ENCODE assay signal across 8 cellular contexts in genomic region chr6:150599199-150600002, GRCh38. TPM values are rescaled to one million over a fixed set of nuclear protein-coding genes. Genes with fewer than 3 reads are reported as not detected.
A peak's percentile ranks its signal among the peaks of the same experiment; 100 is the strongest.
DNase-seq lines count a peak whose midpoint lies in the region; ATAC-seq and TF ChIP-seq lines count a peak whose summit lies in the region.

Gene PLEKHG1 (plus strand): TSS chr6:150599885. CDS start chr6:150733682, 133,797 bp downstream.

- no peaks in the 10 kb centered on the region for H3K9me3 Mint-ChIP-seq in activated naive CD4-positive, alpha-beta T cell treated with anti-CD3 and anti-CD28 coated beads, Interleukin-2, amount 10 ng/mL, durations not matched to agents 7 days and 5 days

- TF ChIP-seq CTCF in BJ (IDR thresholded peaks at IDR 0.05; ENCODE audit: insufficient read depth, low read depth, low read length) = no peak
- TF ChIP-seq CTCF in RWPE2 (IDR thresholded peaks at IDR 0.05; ENCODE audit: poor library complexity, severe bottlenecking) = no peak
- no peak for TF ChIP-seq CTCF in omental fat pad (IDR thresholded peaks at IDR 0.05)
- TF ChIP-seq CTCF in upper lobe of left lung (IDR thresholded peaks at IDR 0.05) = no peak

- CTCF ChIA-PET in BJ (lab: Yijun Ruan, JAX) = no interaction called here
- CTCF ChIA-PET in activated naive CD4-positive, alpha-beta T cell treated with anti-CD3 and anti-CD28 coated beads, Interleukin-2, amount 10 ng/mL, durations not matched to agents 7 days and 5 days (lab: Charles Lee) = interaction anchor here (0.8 to 1.5 kb wide), 2 partner anchors 11 to 182 kb away, joined by 3 to 4 read pairs; no protein-coding TSS in a partner anchor

- ATAC-seq in HG03354 (IDR thresholded peaks at IDR 0.05; ENCODE audit: poor library complexity, severe bottlenecking, unreplicated experiment) (peak; percentile 77), RWPE2 (ENCODE audit: low read depth) (peak; percentile 87), omental fat pad (ENCODE audit: low FRiP score) (peak; percentile 83), upper lobe of left lung (ENCODE audit: low FRiP score in 2 of 2) (peak; percentile 87 to 96)

- POLR2A ChIA-PET in BJ (lab: Charles Lee) = no interaction called here

- peak within 1 kb of the TSS; percentile 79 for H3K4me3 Mint-ChIP-seq in activated naive CD4-positive, alpha-beta T cell treated with anti-CD3 and anti-CD28 coated beads, Interleukin-2, amount 10 ng/mL, durations not matched to agents 7 days and 5 days

- WGBS in upper lobe of left lung, 2 donors = 11 to 21% methylated on average over 31 to 36 of the region's 53 CpGs

- peaks cover 20% of the 10 kb centered on the region for H3K27me3 ChIP-seq in BJ (ENCODE audit: control insufficient read depth, insufficient read depth, low read length)
- H3K27me3 ChIP-seq in RWPE2 (ENCODE audit: insufficient read depth, poor library complexity, severe bottlenecking) = no peaks in the 10 kb centered on the region
- peaks cover 0 to 10% (median 0%) of the 10 kb centered on the region in 4 donors for H3K27me3 ChIP-seq in upper lobe of left lung

- no peak for TF ChIP-seq EP300 in upper lobe of left lung (IDR thresholded peaks at IDR 0.05)

- DNase-seq in BJ (ENCODE audit: low read depth) (no peak), GM19240 (ENCODE audit: insufficient read length, low spot score) (peak; percentile 45), RWPE2 (ENCODE audit: low spot score) (no peak), glomerular visceral epithelial cell (ENCODE audit: extremely low spot score) (peak; percentile 57), omental fat pad (ENCODE audit: low spot score) (no peak), upper lobe of left lung (peak; percentile 77 to 95)
- DNase-seq in activated naive CD4-positive, alpha-beta T cell treated with anti-CD3 and anti-CD28 coated beads, Interleukin-2, amount 10 ng/mL, durations not matched to agents 7 days and 5 days = peak; percentile 69

- peak within 1 kb of the TSS; percentile 71 for H3K27ac Mint-ChIP-seq in activated naive CD4-positive, alpha-beta T cell treated with anti-CD3 and anti-CD28 coated beads, Interleukin-2, amount 10 ng/mL, durations not matched to agents 7 days and 5 days

- H3K4me3 ChIP-seq in BJ (ENCODE audit: low read depth, low read length) (peak within 1 kb of the TSS; percentile 51), RWPE2 (ENCODE audit: severe bottlenecking) (peak within 1 kb of the TSS; percentile 44), upper lobe of left lung (peak within 1 kb of the TSS; percentile 27 to 85 (median 68))

- peak in 2 of 4 donors; percentile 50 to 56 for TF ChIP-seq POLR2A in upper lobe of left lung (IDR thresholded peaks at IDR 0.05)

- H3K4me1 Mint-ChIP-seq in activated naive CD4-positive, alpha-beta T cell treated with anti-CD3 and anti-CD28 coated beads, Interleukin-2, amount 10 ng/mL, durations not matched to agents 7 days and 5 days = peaks cover 17% of the 10 kb centered on the region

- H3K9me3 ChIP-seq in RWPE2 (ENCODE audit: severe bottlenecking) = no peaks in the 10 kb centered on the region
- no peaks in the 10 kb centered on the region for H3K9me3 ChIP-seq in upper lobe of left lung

- H3K36me3 ChIP-seq in BJ (ENCODE audit: control insufficient read depth, insufficient read depth, low read length) (no peaks in the 10 kb centered on the region), RWPE2 (ENCODE audit: low read depth) (no peaks in the 10 kb centered on the region), upper lobe of left lung (no peaks in the 10 kb centered on the region)

- no peaks in the 10 kb centered on the region for H3K36me3 Mint-ChIP-seq in activated naive CD4-positive, alpha-beta T cell treated with anti-CD3 and anti-CD28 coated beads, Interleukin-2, amount 10 ng/mL, durations not matched to agents 7 days and 5 days

- H3K4me1 ChIP-seq in RWPE2 (ENCODE audit: insufficient read depth, poor library complexity, severe bottlenecking) (no peaks in the 10 kb centered on the region), upper lobe of left lung (peaks cover 0 to 25% (median 8%) of the 10 kb centered on the region in 4 donors)

- H3K27ac ChIP-seq in RWPE2 (ENCODE audit: poor library complexity, severe bottlenecking) (no peak within 1 kb of the TSS), upper lobe of left lung (peak within 1 kb of the TSS; percentile 83 to 89 (median 86))

- H3K27me3 Mint-ChIP-seq in activated naive CD4-positive, alpha-beta T cell treated with anti-CD3 and anti-CD28 coated beads, Interleukin-2, amount 10 ng/mL, durations not matched to agents 7 days and 5 days = peaks cover 41% of the 10 kb centered on the region

RNA-seq across cellular contexts. Expression of gene PLEKHG1, which starts in this region (rescaled TPM):
- polyA plus RNA-seq in BJ (2011; rRNA removed) = 0.39 and 0.56 TPM in 2 replicates
- polyA minus RNA-seq in BJ (2011; rRNA and poly(A)+ RNA removed) = 1.3 and 2.1 TPM in 2 replicates
- total RNA-seq in omental fat pad (10 to 100 TPM; 21.6 to 99.8 (median 49.1) TPM), upper lobe of left lung (10 to 100 TPM; 16.3 to 45.4 (median 29.2) TPM)

Comparison
In these comparisons a context has a peak if more than half of its experiments do, and no peak if none do; other contexts are left out.
1. DNase-seq: peak in GM19240 (single experiment), activated naive CD4-positive, alpha-beta T cell treated with anti-CD3 and anti-CD28 coated beads, Interleukin-2, amount 10 ng/mL, durations not matched to agents 7 days and 5 days (single experiment), glomerular visceral epithelial cell (single experiment) and upper lobe of left lung (2 of 2); none in BJ (single experiment), RWPE2 (single experiment) and omental fat pad (single experiment).
2. Peak in every context shown above with its lines, with median percentiles within 50 percentile points of each other: H3K4me3 ChIP-seq and ATAC-seq.